In the genomic region with DNA sequence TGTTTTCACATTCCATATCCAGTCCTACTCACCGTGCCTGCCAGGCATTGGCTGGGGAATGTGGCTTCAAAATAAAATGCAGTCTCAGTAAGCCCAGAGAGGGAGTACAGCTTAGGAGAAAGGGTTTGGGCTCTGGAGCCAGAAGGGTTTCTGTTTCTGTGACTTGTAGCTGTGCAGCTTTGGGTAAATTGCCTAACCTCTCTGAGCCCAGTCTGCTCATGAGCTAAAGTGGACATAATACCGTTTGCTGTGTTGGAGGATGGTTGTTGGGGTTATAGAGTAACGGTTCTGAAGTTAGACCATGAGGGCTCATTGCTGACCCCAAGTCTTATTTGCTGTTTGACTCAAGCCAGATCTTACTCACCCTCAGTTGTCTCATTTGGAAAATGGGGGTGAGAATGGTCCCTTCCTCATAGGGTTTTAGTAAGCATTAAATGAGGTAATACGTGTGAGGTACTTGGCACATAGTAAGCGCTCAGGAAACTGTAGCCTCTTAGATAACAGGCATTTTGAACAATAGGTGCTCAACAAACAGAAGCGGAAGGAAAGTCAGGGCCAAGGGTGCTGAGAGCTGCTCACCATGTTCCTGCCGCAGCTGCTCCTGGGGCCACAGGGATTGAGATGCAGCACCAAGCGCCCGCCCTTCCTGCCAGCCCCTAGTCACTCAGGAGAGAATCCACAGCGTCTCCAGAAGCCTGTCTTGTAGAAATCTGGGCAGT, we compare ENCODE assay signal across 17 cellular contexts. TPM values are rescaled to one million over a fixed set of nuclear protein-coding genes. Genes with fewer than 3 reads are reported as not detected.
"Had no signal": no experiment of that assay in that cellular context is flagged by ENCODE, and none has a peak within 500 bp of the region (broad histone marks: within the 10 kb centered on the region; RNA-seq: fewer than 3 reads in every experiment).

No MANE protein-coding gene starts in this region.

- H3K4me3 Mint-ChIP-seq: activated CD4-positive, alpha-beta T cell treated with anti-CD3 and anti-CD28 coated beads, Interleukin-2, amount 10 ng/mL, durations not matched to agents 7 days and 5 days; activated naive CD4-positive, alpha-beta T cell treated with anti-CD3 and anti-CD28 coated beads, Interleukin-2, amount 10 ng/mL, durations not matched to agents 7 days and 5 days; activated T-helper 17 cell treated with anti-CD3 and anti-CD28 coated beads, Interleukin-2, amount 50 U/mL, for 72 hours; central memory CD8-positive, alpha-beta T cell had no signal

- H3K27me3 ChIP-seq: thyroid gland had no signal

- DNase-seq: activated CD4-positive, alpha-beta T cell treated with anti-CD3 and anti-CD28 coated beads, Interleukin-2, amount 10 ng/mL, durations not matched to agents 7 days and 5 days; activated CD4-positive, CD25-positive, alpha-beta regulatory T cell; activated CD8-positive, alpha-beta memory T cell treated with anti-CD3 and anti-CD28 coated beads for 24 hours; activated naive CD4-positive, alpha-beta T cell treated with anti-CD3 and anti-CD28 coated beads, Interleukin-2, amount 10 ng/mL, durations not matched to agents 7 days and 5 days; activated T-cell treated with anti-CD3 and anti-CD28 coated beads for 4 hours; cortex of kidney; left lung; stimulated activated CD4-positive, alpha-beta T cell treated with anti-CD3 and anti-CD28 coated beads, Interleukin-15, amount 100 ng/mL, for 24 hours; stimulated activated CD4-positive, alpha-beta T cell treated with anti-CD3 and anti-CD28 coated beads, Interleukin-4, amount 100 ng/mL, for 4 hours; thyroid gland had no signal

- H3K36me3 Mint-ChIP-seq: activated naive CD4-positive, alpha-beta T cell treated with anti-CD3 and anti-CD28 coated beads, Interleukin-2, amount 10 ng/mL, durations not matched to agents 7 days and 5 days had no signal

- ATAC-seq: activated T-helper 17 cell treated with anti-CD3 and anti-CD28 coated beads, Interleukin-2, amount 50 U/mL, for 72 hours had no signal

- H3K27ac Mint-ChIP-seq: activated CD4-positive, alpha-beta T cell treated with anti-CD3 and anti-CD28 coated beads, Interleukin-2, amount 10 ng/mL, durations not matched to agents 7 days and 5 days; activated naive CD4-positive, alpha-beta T cell treated with anti-CD3 and anti-CD28 coated beads, Interleukin-2, amount 10 ng/mL, durations not matched to agents 7 days and 5 days; activated T-helper 17 cell treated with anti-CD3 and anti-CD28 coated beads, Interleukin-2, amount 50 U/mL, for 72 hours had no signal

- H3K4me3 ChIP-seq: left lung, thyroid gland had no signal

- FAIRE-seq: urothelium cell line had no signal

- H3K36me3 ChIP-seq: left lung, thyroid gland had no signal

- H3K9me3 Mint-ChIP-seq: activated CD4-positive, alpha-beta T cell treated with anti-CD3 and anti-CD28 coated beads, Interleukin-2, amount 10 ng/mL, durations not matched to agents 7 days and 5 days; activated naive CD4-positive, alpha-beta T cell treated with anti-CD3 and anti-CD28 coated beads, Interleukin-2, amount 10 ng/mL, durations not matched to agents 7 days and 5 days; activated T-helper 17 cell treated with anti-CD3 and anti-CD28 coated beads, Interleukin-2, amount 50 U/mL, for 72 hours; central memory CD8-positive, alpha-beta T cell had no signal

- H3K9me3 ChIP-seq: left lung, thyroid gland had no signal

- H3K4me1 Mint-ChIP-seq: activated T-helper 17 cell treated with anti-CD3 and anti-CD28 coated beads, Interleukin-2, amount 50 U/mL, for 72 hours had no signal

- H3K27ac ChIP-seq: thyroid gland had no signal

RNA-seq across cellular contexts. Expression of a gene that starts 45.5 kb away (rescaled TPM):
- total RNA-seq: activated CD4-positive, alpha-beta T cell treated with anti-CD3 and anti-CD28 coated beads, Interleukin-2, amount 10 ng/mL, durations not matched to agents 7 days and 5 days; activated T-helper 17 cell treated with anti-CD3 and anti-CD28 coated beads, Interleukin-2, amount 50 U/mL, for 72 hours; mesenteric fat pad; osteocyte; T-helper 1 cell treated with Interleukin-12 subunit alpha and Interleukin-12 subunit beta and Interleukin-4 antibody, amounts not matched to agents 30 ng/mL and 1 ng/mL, for 36 hours; thyroid gland had no signal
- polyA plus RNA-seq: neural cell had no signal
